1 cellular context compared by ENCODE assay signal in genomic region chr3:136262559-136262958, GRCh38.
TF ChIP-seq lines count a peak whose summit lies in the region.

No MANE protein-coding gene starts in this region.

TF ChIP-seq in K562, 482 proteins besides CTCF, POLR2A, EP300 and RAD21 (continued from another document):
- no peak for TF ChIP-seq PRPF4 (IDR thresholded peaks at IDR 0.05; ENCODE audit: insufficient read depth, low read depth, low read length, poor library complexity, severe bottlenecking)
- no peak for TF ChIP-seq NFATC3 (IDR thresholded peaks at IDR 0.05)
- TF ChIP-seq GABPB2 (CRISPR knock-in tag; conservative IDR thresholded peaks at IDR 0.05): no peak
